Comparison of ENCODE assay signal across 36 cellular contexts in the genomic region with DNA sequence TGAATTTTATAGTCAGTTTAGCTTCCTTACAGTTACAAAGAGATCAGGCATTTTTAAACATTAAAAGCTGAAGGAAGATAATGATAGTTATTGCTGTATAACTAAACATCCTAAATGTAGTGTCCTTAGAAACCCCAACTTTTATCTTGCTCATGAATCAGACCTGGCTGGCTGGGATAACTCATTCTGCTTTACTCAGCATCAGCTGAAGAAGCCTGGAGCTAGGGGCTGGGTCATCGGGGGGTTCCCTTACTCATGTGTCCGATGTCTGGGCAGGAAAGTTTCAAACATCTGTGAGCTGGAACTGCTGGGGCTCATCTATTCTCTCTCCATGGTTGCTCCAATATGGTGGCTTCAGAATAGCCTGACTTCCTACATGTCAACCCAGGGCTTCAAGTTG.
DNase-seq lines count a peak whose midpoint lies in the region; ATAC-seq, FAIRE-seq and TF ChIP-seq lines count a peak whose summit lies in the region.
"Had no signal": no experiment of that assay in that cellular context is flagged by ENCODE, and none has a peak within 500 bp of the region (broad histone marks: within the 10 kb centered on the region; RNA-seq: fewer than 3 reads in every experiment).

No MANE protein-coding gene starts in this region.

- no peak overlapping the region for H3K4me3 ChIP-seq in SK-N-MC
- H3K4me3 ChIP-seq in K562, result no peak overlapping the region
- H3K4me3 ChIP-seq in fibroblast of villous mesenchyme (ENCODE audit: low read depth, low read length), result no peak overlapping the region
- no peak overlapping the region for H3K4me3 ChIP-seq in coronary artery
- H3K4me3 ChIP-seq: A549; BLaER1; BLaER1 treated with 17β-estradiol and CSF1 and Interleukin-3, amounts not matched to agents 10 nM and 100 nM had no signal

- H3K4me1 Mint-ChIP-seq in activated CD4-positive, alpha-beta T cell treated with anti-CD3 and anti-CD28 coated beads, Interleukin-2, amount 10 ng/mL, durations not matched to agents 24 days and 14 days, result no peaks in the 10 kb centered on the region
- H3K4me1 Mint-ChIP-seq: B cell; CD14-positive monocyte; CD4-positive, alpha-beta memory T cell; CD4-positive, CD25-positive, alpha-beta regulatory T cell; CD8-positive, alpha-beta memory T cell had no signal

- peak; percentile 64 for ATAC-seq in K562
- ATAC-seq in HG03457 (IDR thresholded peaks at IDR 0.05; ENCODE audit: unreplicated experiment), result no peak
- ATAC-seq: A549; CD8-positive, alpha-beta T cell had no signal

- no peaks in the 10 kb centered on the region for H3K9me3 Mint-ChIP-seq in activated CD4-positive, alpha-beta T cell treated with anti-CD3 and anti-CD28 coated beads, Interleukin-2, amount 10 ng/mL, durations not matched to agents 24 days and 14 days

- peak overlapping the region; percentile 3; the same call in 1 of the 2 replicates for H3K4me2 ChIP-seq in K562 (ENCODE audit: insufficient read depth, low read length)
- H3K4me2 ChIP-seq: A549; BLaER1; BLaER1 treated with 17β-estradiol and CSF1 and Interleukin-3, amounts not matched to agents 10 nM and 100 nM had no signal

- H3K9me3 ChIP-seq in SK-N-MC (ENCODE audit: low read depth, low read length) (no peaks in the 10 kb centered on the region; the same call in 1 of the 2 replicates), K562 (replicated peaks; ENCODE audit: control insufficient read depth, insufficient read depth, low read depth, low read length) (no peaks in the 10 kb centered on the region)
- H3K9me3 ChIP-seq: A549, BE2C, BLaER1, Caco-2 had no signal

- TF ChIP-seq RAD21 in K562 (CRISPR knock-in tag; conservative IDR thresholded peaks at IDR 0.05 in 1 of 2, IDR thresholded peaks at IDR 0.05 in 1 of 2), result no peak

- no peak overlapping the region for H3K4me3 Mint-ChIP-seq in activated CD4-positive, alpha-beta T cell treated with anti-CD3 and anti-CD28 coated beads, Interleukin-2, amount 10 ng/mL, durations not matched to agents 24 days and 14 days
- H3K4me3 Mint-ChIP-seq: B cell; CD14-positive monocyte; CD4-positive, alpha-beta memory T cell; CD4-positive, alpha-beta T cell; CD4-positive, CD25-positive, alpha-beta regulatory T cell; CD8-positive, alpha-beta memory T cell; CD8-positive, alpha-beta T cell had no signal

- no peaks in the 10 kb centered on the region; the same call in 1 of the 2 replicates for H3K36me3 ChIP-seq in SK-N-MC (ENCODE audit: insufficient read depth, low read length)
- H3K36me3 ChIP-seq in K562 (ENCODE audit: control insufficient read depth, insufficient read depth, low read length), result no peaks in the 10 kb centered on the region
- H3K36me3 ChIP-seq: BE2C; BLaER1; BLaER1 treated with 17β-estradiol and CSF1 and Interleukin-3, amounts not matched to agents 10 nM and 100 nM had no signal

- in situ Hi-C loops in K562 (cut with MboI), result no loop called here

- FAIRE-seq in K562 (lab: Jason Lieb, UNC), result peak; percentile 66
- FAIRE-seq: A549, D721Med had no signal

- H3K27me3 ChIP-seq in K562 (ENCODE audit: control insufficient read depth in 2 of 2, insufficient read depth in 2 of 2, low read length in 2 of 2), result no peaks in the 10 kb centered on the region
- H3K27me3 ChIP-seq: BE2C; BLaER1; BLaER1 treated with 17β-estradiol and CSF1 and Interleukin-3, amounts not matched to agents 10 nM and 100 nM had no signal

- DNase-seq in activated CD4-positive, alpha-beta T cell treated with anti-CD3 and anti-CD28 coated beads, Interleukin-2, amount 10 ng/mL, durations not matched to agents 24 days and 14 days, result peak; percentile 31
- DNase-seq in activated CD4-positive, alpha-beta T cell treated with anti-CD3 and anti-CD28 coated beads, Interleukin-2, amount 50 U/mL, for 4 hours, result no peak
- DNase-seq in SK-N-MC (ENCODE audit: low read depth, low spot score), result no peak
- peak in 2 of 4 experiments; percentile 22 to 34 for DNase-seq in K562 (ENCODE audit: extremely low read depth in 1 of 4, low spot score in 3 of 4)
- DNase-seq in fibroblast of villous mesenchyme (ENCODE audit: low read depth), result peak; percentile 1
- no peak for DNase-seq in SIG-M5 treated with dmso at 0.1 percent for 504 hours (lab: John Stamatoyannopoulos, UW; ENCODE audit: unreplicated experiment)
- no peak for DNase-seq in coronary artery (ENCODE audit: low spot score)
- DNase-seq: 8988T; ACHN; AML-193; BE2C; C1 segment of cervical spinal cord; Caco-2; Calu3; CD4-positive, alpha-beta memory T cell; CD4-positive, alpha-beta T cell; CD4-positive, CD25-positive, alpha-beta regulatory T cell; CD8-positive, alpha-beta memory T cell; CD8-positive, alpha-beta T cell; COR-L47; DMS 273 treated with DMSO at 0.1 percent for 48 hours; DMS153; DMS53; DMS79; DMS79 treated with DMSO at 0.1 percent for 48 hours; DND-41; EL had no signal

- H3K9me1 ChIP-seq in K562 (ENCODE audit: control insufficient read depth, insufficient read depth, low read length), result no peaks in the 10 kb centered on the region

- H3K36me3 Mint-ChIP-seq in activated CD4-positive, alpha-beta T cell treated with anti-CD3 and anti-CD28 coated beads, Interleukin-2, amount 10 ng/mL, durations not matched to agents 24 days and 14 days (ENCODE audit: low read depth), result no peaks in the 10 kb centered on the region
- H3K36me3 Mint-ChIP-seq: CD14-positive monocyte; CD4-positive, alpha-beta memory T cell; CD4-positive, CD25-positive, alpha-beta regulatory T cell; CD8-positive, alpha-beta memory T cell; CD8-positive, alpha-beta T cell had no signal

- CTCF ChIA-PET in K562 (lab: Yijun Ruan, JAX; ENCODE audit: low intra/inter-chr PET ratio), result no interaction called here

- no peak for TF ChIP-seq EP300 in K562 (IDR thresholded peaks at IDR 0.05; ENCODE audit: low read length)

- H3K9ac ChIP-seq in SK-N-MC (ENCODE audit: insufficient read length), result no peak overlapping the region
- no peak overlapping the region for H3K9ac ChIP-seq in K562 (ENCODE audit: insufficient read depth in 1 of 2, low read depth in 2 of 2, low read length in 2 of 2)
- H3K9ac ChIP-seq: BLaER1; BLaER1 treated with 17β-estradiol and CSF1 and Interleukin-3, amounts not matched to agents 10 nM and 100 nM had no signal

- TF ChIP-seq CTCF in K562 (IDR thresholded peaks at IDR 0.05 in 2 of 3, conservative IDR thresholded peaks at IDR 0.05 in 1 of 3; ENCODE audit: insufficient read depth in 2 of 3, low read depth in 1 of 3, low read length in 3 of 3) (no peak), fibroblast of villous mesenchyme (IDR thresholded peaks at IDR 0.05; ENCODE audit: insufficient read depth, low read depth, low read length) (no peak), coronary artery (IDR thresholded peaks at IDR 0.05) (no peak)

- 0% methylated on average over 2 of the region's 2 CpGs for WGBS in K562 (ENCODE audit: insufficient coverage, low coverage, missing lambda C conversion rate)

- no peaks in the 10 kb centered on the region for H3K79me2 ChIP-seq in K562 (ENCODE audit: control insufficient read depth, insufficient read depth, low read length)

- no peak overlapping the region for H2AFZ ChIP-seq in K562 (ENCODE audit: low read depth, low read length)

- BruUV-seq in K562 (replicated peaks; lab: Mats Ljungman, UMichigan), result no TSS peak

- peak overlapping the region; percentile 50 for H3K27ac ChIP-seq in SK-N-MC
- H3K27ac ChIP-seq in K562 (ENCODE audit: extremely low read depth, low read depth, low read length), result no peak overlapping the region
- H3K27ac ChIP-seq in coronary artery, result no peak overlapping the region
- H3K27ac ChIP-seq: 22Rv1; A549; BLaER1; BLaER1 treated with 17β-estradiol and CSF1 and Interleukin-3, amounts not matched to agents 10 nM and 100 nM; C4-2B had no signal

- intact Hi-C loops in activated CD4-positive, alpha-beta T cell treated with anti-CD3 and anti-CD28 coated beads, Interleukin-2, amount 10 ng/mL, durations not matched to agents 24 days and 14 days (cut with micrococcal nuclease), result no loop called here
- intact Hi-C loops in K562 (cut with micrococcal nuclease), result no loop called here

- peaks cover 0 to 4% of the 10 kb centered on the region in 2 experiments; a peak in 2 of 5 replicates for H3K4me1 ChIP-seq in K562 (replicated peaks in 1 of 2; ENCODE audit: control insufficient read depth in 2 of 2, insufficient read depth in 2 of 2, low read length in 2 of 2)
- H3K4me1 ChIP-seq: A549; BE2C; BLaER1; BLaER1 treated with 17β-estradiol and CSF1 and Interleukin-3, amounts not matched to agents 10 nM and 100 nM; Caco-2 had no signal

- TF ChIP-seq POLR2A in K562 (conservative IDR thresholded peaks at IDR 0.05), result no peak

- POLR2A ChIA-PET in K562 (lab: Yijun Ruan, JAX), result no interaction called here

- H3K27me3 Mint-ChIP-seq in activated CD4-positive, alpha-beta T cell treated with anti-CD3 and anti-CD28 coated beads, Interleukin-2, amount 10 ng/mL, durations not matched to agents 24 days and 14 days, result no peaks in the 10 kb centered on the region
- H3K27me3 Mint-ChIP-seq: B cell; CD4-positive, alpha-beta memory T cell; CD4-positive, alpha-beta T cell; CD4-positive, CD25-positive, alpha-beta regulatory T cell; CD8-positive, alpha-beta memory T cell had no signal

- no peak overlapping the region for H3K27ac Mint-ChIP-seq in activated CD4-positive, alpha-beta T cell treated with anti-CD3 and anti-CD28 coated beads, Interleukin-2, amount 10 ng/mL, durations not matched to agents 24 days and 14 days
- H3K27ac Mint-ChIP-seq: B cell; CD14-positive monocyte; CD4-positive, alpha-beta memory T cell; CD4-positive, alpha-beta T cell; CD4-positive, CD25-positive, alpha-beta regulatory T cell; CD8-positive, alpha-beta memory T cell; CD8-positive, alpha-beta T cell had no signal

- H4K20me1 ChIP-seq in K562 (replicated peaks; ENCODE audit: control insufficient read depth, insufficient read depth, low read length), result no peaks in the 10 kb centered on the region
- H4K20me1 ChIP-seq: BLaER1; BLaER1 treated with 17β-estradiol and CSF1 and Interleukin-3, amounts not matched to agents 10 nM and 100 nM had no signal

TF ChIP-seq in K562, 482 proteins besides CTCF, POLR2A, EP300 and RAD21 (continues in another document):
- no peak for TF ChIP-seq CC2D1A (IDR thresholded peaks at IDR 0.05)
- TF ChIP-seq FOXP1 (CRISPR knock-in tag; IDR thresholded peaks at IDR 0.05), result no peak
- no peak for TF ChIP-seq SREBF1 (IDR thresholded peaks at IDR 0.05; ENCODE audit: borderline replicate concordance, low read depth, low read length)
- TF ChIP-seq NCOR1 (IDR thresholded peaks at IDR 0.05), result peak; percentile 31; the same call in 1 of the 2 replicates
- 0 out of 2 replicates have a peak, but pooled peaks have one; percentile 36 for TF ChIP-seq TAL1 (IDR thresholded peaks at IDR 0.05)
- TF ChIP-seq, protein P1, sequence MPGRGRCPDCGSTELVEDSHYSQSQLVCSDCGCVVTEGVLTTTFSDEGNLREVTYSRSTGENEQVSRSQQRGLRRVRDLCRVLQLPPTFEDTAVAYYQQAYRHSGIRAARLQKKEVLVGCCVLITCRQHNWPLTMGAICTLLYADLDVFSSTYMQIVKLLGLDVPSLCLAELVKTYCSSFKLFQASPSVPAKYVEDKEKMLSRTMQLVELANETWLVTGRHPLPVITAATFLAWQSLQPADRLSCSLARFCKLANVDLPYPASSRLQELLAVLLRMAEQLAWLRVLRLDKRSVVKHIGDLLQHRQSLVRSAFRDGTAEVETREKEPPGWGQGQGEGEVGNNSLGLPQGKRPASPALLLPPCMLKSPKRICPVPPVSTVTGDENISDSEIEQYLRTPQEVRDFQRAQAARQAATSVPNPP (IDR thresholded peaks at IDR 0.05; ENCODE audit: borderline replicate concordance, insufficient read depth, insufficient read length), result no peak
- TF ChIP-seq ZKSCAN1 (IDR thresholded peaks at IDR 0.05; ENCODE audit: low read depth, low read length), result no peak

Comparison
In these comparisons a context has a peak if more than half of its experiments do, and no peak if none do; other contexts are left out.
1. DNase-seq: peak in activated CD4-positive, alpha-beta T cell treated with anti-CD3 and anti-CD28 coated beads, Interleukin-2, amount 10 ng/mL, durations not matched to agents 24 days and 14 days (single experiment) and fibroblast of villous mesenchyme (single experiment); none in activated CD4-positive, alpha-beta T cell treated with anti-CD3 and anti-CD28 coated beads, Interleukin-2, amount 50 U/mL, for 4 hours (0 of 2), SK-N-MC (single experiment), SIG-M5 treated with dmso at 0.1 percent for 504 hours (single experiment) and coronary artery (single experiment).